Comparison of ENCODE assay signal across 34 cellular contexts in genomic region chr10:123603130-123603529, GRCh38.
"Had no signal": no experiment of that assay in that cellular context is flagged by ENCODE, and none has a peak within 500 bp of the region (broad histone marks: within the 10 kb centered on the region; RNA-seq: fewer than 3 reads in every experiment).

No MANE protein-coding gene starts in this region.

- H3K9me3 Mint-ChIP-seq: activated naive CD4-positive, alpha-beta T cell treated with anti-CD3 and anti-CD28 coated beads, Interleukin-2, amount 10 ng/mL, durations not matched to agents 7 days and 5 days; activated naive CD8-positive, alpha-beta T cell treated with anti-CD3 and anti-CD28 coated beads, Interleukin-2, amount 10 ng/mL, durations not matched to agents 7 days and 5 days; activated T-helper 2 cell treated with anti-CD3 and anti-CD28 coated beads, Interferon-gamma antibody, Interleukin-2, Interleukin-4, amounts not matched to agents 10 μg/mL and 5 μg/mL and 100 μg/mL, durations not matched to agents 14 hours and 24 hours and 36 hours had no signal

- H3K36me3 Mint-ChIP-seq: activated naive CD4-positive, alpha-beta T cell treated with anti-CD3 and anti-CD28 coated beads, Interleukin-2, amount 10 ng/mL, durations not matched to agents 7 days and 5 days; activated naive CD4-positive, alpha-beta T cell treated with anti-CD3 and anti-CD28 coated beads, Interleukin-2, amount 50 U/mL, for 24 hours; activated naive CD8-positive, alpha-beta T cell; activated naive CD8-positive, alpha-beta T cell treated with anti-CD3 and anti-CD28 coated beads for 36 hours; activated naive CD8-positive, alpha-beta T cell treated with anti-CD3 and anti-CD28 coated beads, Interleukin-2, amount 10 ng/mL, durations not matched to agents 7 days and 5 days; brain had no signal

- H3K27me3 Mint-ChIP-seq: activated naive CD4-positive, alpha-beta T cell treated with anti-CD3 and anti-CD28 coated beads, Interleukin-2, amount 10 ng/mL, durations not matched to agents 7 days and 5 days; activated naive CD8-positive, alpha-beta T cell treated with anti-CD3 and anti-CD28 coated beads, Interleukin-2, amount 10 ng/mL, durations not matched to agents 7 days and 5 days had no signal

- H3K4me3 Mint-ChIP-seq: activated naive CD4-positive, alpha-beta T cell treated with anti-CD3 and anti-CD28 coated beads for 36 hours; activated naive CD4-positive, alpha-beta T cell treated with anti-CD3 and anti-CD28 coated beads, Interleukin-2, amount 10 ng/mL, durations not matched to agents 7 days and 5 days; activated naive CD4-positive, alpha-beta T cell treated with anti-CD3 and anti-CD28 coated beads, Interleukin-2, amount 50 U/mL, for 24 hours; activated naive CD8-positive, alpha-beta T cell; activated naive CD8-positive, alpha-beta T cell treated with anti-CD3 and anti-CD28 coated beads for 36 hours; activated naive CD8-positive, alpha-beta T cell treated with anti-CD3 and anti-CD28 coated beads, Interleukin-2, amount 10 ng/mL, durations not matched to agents 7 days and 5 days; activated naive CD8-positive, alpha-beta T cell treated with anti-CD3 and anti-CD28 coated beads, Interleukin-2, amount 50 U/mL, for 24 hours; activated T-cell treated with anti-CD3 and anti-CD28 coated beads, Interleukin-2, amount 50 U/mL, for 24 hours; activated T-cell treated with anti-CD3 and anti-CD28 coated beads, Interleukin-2, amount 50 U/mL, for 4 hours; activated T-cell treated with anti-CD3 and anti-CD28 coated beads, Interleukin-2, amount 50 U/mL, for 72 hours; activated T-helper 1 cell treated with anti-CD3 and anti-CD28 coated beads, Interleukin-12 subunit alpha, Interleukin-12 subunit beta, Interleukin-2, Interleukin-4 antibody, amounts not matched to agents 30 ng/mL and 10 ng/mL and 1 ng/mL, durations not matched to agents 14 hours and 24 hours and 36 hours; activated T-helper 17 cell treated with anti-CD3 and anti-CD28 coated beads, Interleukin-2, amount 50 U/mL, for 72 hours; brain; central memory CD8-positive, alpha-beta T cell had no signal

- H3K4me1 Mint-ChIP-seq: activated naive CD4-positive, alpha-beta T cell treated with anti-CD3 and anti-CD28 coated beads, Interleukin-2, amount 10 ng/mL, durations not matched to agents 7 days and 5 days; activated naive CD4-positive, alpha-beta T cell treated with anti-CD3 and anti-CD28 coated beads, Interleukin-2, amount 50 U/mL, for 24 hours; activated naive CD8-positive, alpha-beta T cell treated with anti-CD3 and anti-CD28 coated beads for 36 hours; activated naive CD8-positive, alpha-beta T cell treated with anti-CD3 and anti-CD28 coated beads, Interleukin-2, amount 10 ng/mL, durations not matched to agents 7 days and 5 days; activated naive CD8-positive, alpha-beta T cell treated with anti-CD3 and anti-CD28 coated beads, Interleukin-2, amount 50 U/mL, for 24 hours; activated T-helper 17 cell treated with anti-CD3 and anti-CD28 coated beads, Interleukin-2, amount 50 U/mL, for 72 hours; brain; central memory CD8-positive, alpha-beta T cell had no signal

- DNase-seq: activated effector memory CD4-positive, alpha-beta T cell treated with anti-CD3 and anti-CD28 coated beads, Interleukin-2, amount 50 U/mL, for 16 hours; activated effector memory CD4-positive, alpha-beta T cell treated with Interleukin-2 at 50 U/mL for 16 hours; activated gamma-delta T cell; activated gamma-delta T cell treated with Interleukin-2 at 50 U/mL for 16 hours; activated naive CD4-positive, alpha-beta T cell treated with anti-CD3 and anti-CD28 coated beads for 36 hours; activated naive CD4-positive, alpha-beta T cell treated with anti-CD3 and anti-CD28 coated beads, Interleukin-2, amount 10 ng/mL, durations not matched to agents 7 days and 5 days; activated naive CD4-positive, alpha-beta T cell treated with anti-CD3 and anti-CD28 coated beads, Interleukin-2, amount 50 U/mL, for 16 hours; activated naive CD4-positive, alpha-beta T cell treated with Interleukin-2 at 50 U/mL for 16 hours; activated naive CD8-positive, alpha-beta T cell treated with anti-CD3 and anti-CD28 coated beads for 36 hours; activated naive CD8-positive, alpha-beta T cell treated with anti-CD3 and anti-CD28 coated beads, Interleukin-2, amount 10 ng/mL, durations not matched to agents 7 days and 5 days; activated naive CD8-positive, alpha-beta T cell treated with anti-CD3 and anti-CD28 coated beads, Interleukin-2, amount 50 U/mL, for 24 hours; activated T-cell treated with anti-CD3 and anti-CD28 coated beads, Interleukin-2, amount 50 U/mL, for 1 hour; activated T-cell treated with anti-CD3 and anti-CD28 coated beads, Interleukin-2, amount 50 U/mL, for 24 hours; activated T-cell treated with anti-CD3 and anti-CD28 coated beads, Interleukin-2, amount 50 U/mL, for 4 hours; activated T-cell treated with anti-CD3 and anti-CD28 coated beads, Interleukin-2, amount 50 U/mL, for 48 hours; activated T-cell treated with anti-CD3 and anti-CD28 coated beads, Interleukin-2, amount 50 U/mL, for 72 hours; adrenal gland; amniotic stem cell; amygdala; anterior cingulate cortex; aorta; body of pancreas; brain microvascular endothelial cell; caudate nucleus; central memory CD4-positive, alpha-beta T cell; cerebellar nuclear complex had no signal

- H3K27ac Mint-ChIP-seq: activated naive CD4-positive, alpha-beta T cell treated with anti-CD3 and anti-CD28 coated beads for 36 hours; activated naive CD4-positive, alpha-beta T cell treated with anti-CD3 and anti-CD28 coated beads, Interleukin-2, amount 10 ng/mL, durations not matched to agents 7 days and 5 days; activated naive CD4-positive, alpha-beta T cell treated with anti-CD3 and anti-CD28 coated beads, Interleukin-2, amount 50 U/mL, for 24 hours; activated naive CD4-positive, alpha-beta T cell treated with anti-CD3 and anti-CD28 coated beads, Interleukin-2, amount 50 U/mL, for 72 hours; activated naive CD8-positive, alpha-beta T cell; activated naive CD8-positive, alpha-beta T cell treated with anti-CD3 and anti-CD28 coated beads for 36 hours; activated naive CD8-positive, alpha-beta T cell treated with anti-CD3 and anti-CD28 coated beads, Interleukin-2, amount 10 ng/mL, durations not matched to agents 7 days and 5 days; activated naive CD8-positive, alpha-beta T cell treated with anti-CD3 and anti-CD28 coated beads, Interleukin-2, amount 50 U/mL, for 24 hours; activated T-cell treated with anti-CD3 and anti-CD28 coated beads, Interleukin-2, amount 50 U/mL, for 24 hours; activated T-cell treated with anti-CD3 and anti-CD28 coated beads, Interleukin-2, amount 50 U/mL, for 72 hours; activated T-helper 1 cell treated with anti-CD3 and anti-CD28 coated beads, Interleukin-12 subunit alpha, Interleukin-12 subunit beta, Interleukin-2, Interleukin-4 antibody, amounts not matched to agents 30 ng/mL and 10 ng/mL and 1 ng/mL, durations not matched to agents 14 hours and 24 hours and 36 hours; activated T-helper 17 cell treated with anti-CD3 and anti-CD28 coated beads, Interleukin-2, amount 50 U/mL, for 72 hours; activated T-helper 2 cell treated with anti-CD3 and anti-CD28 coated beads, Interferon-gamma antibody, Interleukin-2, Interleukin-4, amounts not matched to agents 10 μg/mL and 5 μg/mL and 100 μg/mL, durations not matched to agents 14 hours and 24 hours and 36 hours; brain had no signal
